Comparison of ENCODE assay signal across 1 cellular context in the genomic region with DNA sequence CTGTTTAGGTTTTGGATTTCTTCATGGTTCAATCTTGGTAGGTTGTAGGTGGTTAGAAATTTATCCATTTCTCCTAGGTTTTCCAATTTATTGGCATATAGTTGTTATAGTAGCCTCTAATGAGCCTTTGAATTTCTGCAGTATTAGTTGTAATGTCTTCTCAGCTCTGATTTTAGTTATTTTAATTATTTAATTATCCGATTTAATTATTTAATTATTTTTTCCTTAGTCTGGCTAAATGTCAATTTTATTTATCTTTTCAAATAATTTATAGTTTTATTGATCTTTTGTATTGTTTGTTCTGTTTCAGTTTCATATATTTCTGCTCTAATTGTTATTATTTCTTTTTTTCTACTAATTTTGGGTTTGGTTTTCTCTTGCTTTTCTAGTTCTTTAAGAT.
A peak's percentile ranks its signal among the peaks of the same experiment; 100 is the strongest.
TF ChIP-seq lines count a peak whose summit lies in the region.

No MANE protein-coding gene starts in this region.

TF ChIP-seq in HEK293, 187 proteins besides CTCF, POLR2A, EP300 and RAD21 (continued from another document):
- TF ChIP-seq, protein P1, sequence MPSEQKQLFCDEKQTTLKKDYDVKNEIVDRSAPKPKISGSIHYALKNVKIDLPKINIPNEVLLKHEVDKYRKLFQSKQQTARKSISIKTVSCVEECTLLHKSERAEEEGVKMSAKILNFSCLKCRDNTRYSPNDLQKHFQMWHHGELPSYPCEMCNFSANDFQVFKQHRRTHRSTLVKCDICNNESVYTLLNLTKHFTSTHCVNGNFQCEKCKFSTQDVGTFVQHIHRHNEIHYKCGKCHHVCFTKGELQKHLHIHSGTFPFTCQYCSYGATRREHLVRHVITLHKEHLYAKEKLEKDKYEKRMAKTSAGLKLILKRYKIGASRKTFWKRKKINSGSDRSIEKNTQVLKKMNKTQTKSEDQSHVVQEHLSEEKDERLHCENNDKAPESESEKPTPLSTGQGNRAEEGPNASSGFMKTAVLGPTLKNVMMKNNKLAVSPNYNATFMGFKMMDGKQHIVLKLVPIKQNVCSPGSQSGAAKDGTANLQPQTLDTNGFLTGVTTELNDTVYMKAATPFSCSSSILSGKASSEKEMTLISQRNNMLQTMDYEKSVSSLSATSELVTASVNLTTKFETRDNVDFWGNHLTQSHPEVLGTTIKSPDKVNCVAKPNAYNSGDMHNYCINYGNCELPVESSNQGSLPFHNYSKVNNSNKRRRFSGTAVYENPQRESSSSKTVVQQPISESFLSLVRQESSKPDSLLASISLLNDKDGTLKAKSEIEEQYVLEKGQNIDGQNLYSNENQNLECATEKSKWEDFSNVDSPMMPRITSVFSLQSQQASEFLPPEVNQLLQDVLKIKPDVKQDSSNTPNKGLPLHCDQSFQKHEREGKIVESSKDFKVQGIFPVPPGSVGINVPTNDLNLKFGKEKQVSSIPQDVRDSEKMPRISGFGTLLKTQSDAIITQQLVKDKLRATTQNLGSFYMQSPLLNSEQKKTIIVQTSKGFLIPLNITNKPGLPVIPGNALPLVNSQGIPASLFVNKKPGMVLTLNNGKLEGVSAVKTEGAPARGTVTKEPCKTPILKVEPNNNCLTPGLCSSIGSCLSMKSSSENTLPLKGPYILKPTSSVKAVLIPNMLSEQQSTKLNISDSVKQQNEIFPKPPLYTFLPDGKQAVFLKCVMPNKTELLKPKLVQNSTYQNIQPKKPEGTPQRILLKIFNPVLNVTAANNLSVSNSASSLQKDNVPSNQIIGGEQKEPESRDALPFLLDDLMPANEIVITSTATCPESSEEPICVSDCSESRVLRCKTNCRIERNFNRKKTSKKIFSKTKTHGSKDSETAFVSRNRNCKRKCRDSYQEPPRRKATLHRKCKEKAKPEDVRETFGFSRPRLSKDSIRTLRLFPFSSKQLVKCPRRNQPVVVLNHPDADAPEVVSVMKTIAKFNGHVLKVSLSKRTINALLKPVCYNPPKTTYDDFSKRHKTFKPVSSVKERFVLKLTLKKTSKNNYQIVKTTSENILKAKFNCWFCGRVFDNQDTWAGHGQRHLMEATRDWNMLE (tag by site-specific recombination; conservative IDR thresholded peaks at IDR 0.05; ENCODE audit: low read depth) = peak; percentile 70
- TF ChIP-seq RBAK (tag by site-specific recombination; IDR thresholded peaks at IDR 0.05) (peak; percentile 92), ZNF223 (tag by site-specific recombination; IDR thresholded peaks at IDR 0.05) (peak; percentile 85), ZNF335 (tag by site-specific recombination; conservative IDR thresholded peaks at IDR 0.05) (no peak), ZNF426 (tag by site-specific recombination; IDR thresholded peaks at IDR 0.05) (peak; percentile 74), ZNF274 (IDR thresholded peaks at IDR 0.05; ENCODE audit: low read length) (no peak), ZNF274 (tag by site-specific recombination; IDR thresholded peaks at IDR 0.05; ENCODE audit: borderline replicate concordance) (no peak), GFI1B (tag by site-specific recombination; IDR thresholded peaks at IDR 0.05) (no peak), ZNF624 (tag by site-specific recombination; IDR thresholded peaks at IDR 0.05) (no peak), OVOL3 (tag by site-specific recombination; IDR thresholded peaks at IDR 0.05) (0 out of 2 replicates have a peak, but pooled peaks have one; percentile 17), ZNF423 (tag by site-specific recombination; IDR thresholded peaks at IDR 0.05) (no peak), ZNF768 (tag by site-specific recombination; IDR thresholded peaks at IDR 0.05) (no peak), GLI2 (tag by site-specific recombination; IDR thresholded peaks at IDR 0.05; ENCODE audit: borderline replicate concordance, low read depth) (no peak), ZNF660 (tag by site-specific recombination; IDR thresholded peaks at IDR 0.05) (no peak), ZFP41 (tag by site-specific recombination; IDR thresholded peaks at IDR 0.05; ENCODE audit: borderline replicate concordance) (no peak), ZNF529 (tag by site-specific recombination; IDR thresholded peaks at IDR 0.05; ENCODE audit: insufficient replicate concordance) (peak; percentile 46), ZNF830 (tag by site-specific recombination; IDR thresholded peaks at IDR 0.05; ENCODE audit: low read depth) (no peak), ZNF510 (tag by site-specific recombination; IDR thresholded peaks at IDR 0.05; ENCODE audit: insufficient replicate concordance) (peak; percentile 27), ZNF629 (tag by site-specific recombination; IDR thresholded peaks at IDR 0.05) (0 out of 2 replicates have a peak, but pooled peaks have one; percentile 29), ZNF747 (tag by site-specific recombination; IDR thresholded peaks at IDR 0.05) (no peak), ZNF610 (tag by site-specific recombination; IDR thresholded peaks at IDR 0.05; ENCODE audit: borderline replicate concordance) (peak; percentile 58; the same call in 1 of the 2 replicates), ZNF558 (tag by site-specific recombination; IDR thresholded peaks at IDR 0.05) (0 out of 2 replicates have a peak, but pooled peaks have one; percentile 29), ZNF366 (tag by site-specific recombination; conservative IDR thresholded peaks at IDR 0.05) (no peak), ZNF341 (tag by site-specific recombination; IDR thresholded peaks at IDR 0.05; ENCODE audit: low read depth) (0 out of 2 replicates have a peak, but pooled peaks have one; percentile 24), ZBTB8A (tag by site-specific recombination; IDR thresholded peaks at IDR 0.05) (peak; percentile 74; the same call in 1 of the 2 replicates), ZNF292 (tag by site-specific recombination; IDR thresholded peaks at IDR 0.05; ENCODE audit: borderline replicate concordance, low read depth) (0 out of 2 replicates have a peak, but pooled peaks have one; percentile 47), ZNF394 (tag by site-specific recombination; IDR thresholded peaks at IDR 0.05; ENCODE audit: borderline replicate concordance) (peak; percentile 87; the same call in 1 of the 2 replicates)
- TF ChIP-seq, protein P2, sequence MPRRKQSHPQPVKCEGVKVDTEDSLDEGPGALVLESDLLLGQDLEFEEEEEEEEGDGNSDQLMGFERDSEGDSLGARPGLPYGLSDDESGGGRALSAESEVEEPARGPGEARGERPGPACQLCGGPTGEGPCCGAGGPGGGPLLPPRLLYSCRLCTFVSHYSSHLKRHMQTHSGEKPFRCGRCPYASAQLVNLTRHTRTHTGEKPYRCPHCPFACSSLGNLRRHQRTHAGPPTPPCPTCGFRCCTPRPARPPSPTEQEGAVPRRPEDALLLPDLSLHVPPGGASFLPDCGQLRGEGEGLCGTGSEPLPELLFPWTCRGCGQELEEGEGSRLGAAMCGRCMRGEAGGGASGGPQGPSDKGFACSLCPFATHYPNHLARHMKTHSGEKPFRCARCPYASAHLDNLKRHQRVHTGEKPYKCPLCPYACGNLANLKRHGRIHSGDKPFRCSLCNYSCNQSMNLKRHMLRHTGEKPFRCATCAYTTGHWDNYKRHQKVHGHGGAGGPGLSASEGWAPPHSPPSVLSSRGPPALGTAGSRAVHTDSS (tag by site-specific recombination; IDR thresholded peaks at IDR 0.05) = no peak
- TF ChIP-seq, protein P3, sequence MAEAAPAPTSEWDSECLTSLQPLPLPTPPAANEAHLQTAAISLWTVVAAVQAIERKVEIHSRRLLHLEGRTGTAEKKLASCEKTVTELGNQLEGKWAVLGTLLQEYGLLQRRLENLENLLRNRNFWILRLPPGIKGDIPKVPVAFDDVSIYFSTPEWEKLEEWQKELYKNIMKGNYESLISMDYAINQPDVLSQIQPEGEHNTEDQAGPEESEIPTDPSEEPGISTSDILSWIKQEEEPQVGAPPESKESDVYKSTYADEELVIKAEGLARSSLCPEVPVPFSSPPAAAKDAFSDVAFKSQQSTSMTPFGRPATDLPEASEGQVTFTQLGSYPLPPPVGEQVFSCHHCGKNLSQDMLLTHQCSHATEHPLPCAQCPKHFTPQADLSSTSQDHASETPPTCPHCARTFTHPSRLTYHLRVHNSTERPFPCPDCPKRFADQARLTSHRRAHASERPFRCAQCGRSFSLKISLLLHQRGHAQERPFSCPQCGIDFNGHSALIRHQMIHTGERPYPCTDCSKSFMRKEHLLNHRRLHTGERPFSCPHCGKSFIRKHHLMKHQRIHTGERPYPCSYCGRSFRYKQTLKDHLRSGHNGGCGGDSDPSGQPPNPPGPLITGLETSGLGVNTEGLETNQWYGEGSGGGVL (tag by site-specific recombination; IDR thresholded peaks at IDR 0.05) = no peak
- TF ChIP-seq, protein P4, sequence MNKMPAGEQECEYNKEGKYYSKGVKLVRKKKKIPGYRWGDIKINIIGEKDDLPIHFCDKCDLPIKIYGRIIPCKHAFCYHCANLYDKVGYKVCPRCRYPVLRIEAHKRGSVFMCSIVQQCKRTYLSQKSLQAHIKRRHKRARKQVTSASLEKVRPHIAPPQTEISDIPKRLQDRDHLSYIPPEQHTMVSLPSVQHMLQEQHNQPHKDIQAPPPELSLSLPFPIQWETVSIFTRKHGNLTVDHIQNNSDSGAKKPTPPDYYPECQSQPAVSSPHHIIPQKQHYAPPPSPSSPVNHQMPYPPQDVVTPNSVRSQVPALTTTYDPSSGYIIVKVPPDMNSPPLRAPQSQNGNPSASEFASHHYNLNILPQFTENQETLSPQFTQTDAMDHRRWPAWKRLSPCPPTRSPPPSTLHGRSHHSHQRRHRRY (tag by site-specific recombination; IDR thresholded peaks at IDR 0.05) = no peak
TF ChIP-seq in HEK293: peak in this region for 39.
